Comparison of ENCODE assay signal across 18 cellular contexts in genomic region chr9:127291379-127291778, GRCh38.
"Had no signal": no experiment of that assay in that cellular context is flagged by ENCODE, and none has a peak within 500 bp of the region (broad histone marks: within the 10 kb centered on the region; RNA-seq: fewer than 3 reads in every experiment).

No MANE protein-coding gene starts in this region.

- H3K9ac ChIP-seq: parathyroid adenoma had no signal

- DNase-seq: effector CD4-positive, alpha-beta T cell; foreskin melanocyte; islet precursor cell; left lung; naive thymus-derived CD4-positive, alpha-beta T cell; nephron progenitor cell; sigmoid colon; stimulated activated CD4-positive, alpha-beta T cell treated with anti-CD3 and anti-CD28 coated beads, Interleukin-2, amount 100 ng/mL, for 24 hours; stimulated activated CD4-positive, alpha-beta T cell treated with anti-CD3 and anti-CD28 coated beads, Interleukin-4, amount 100 ng/mL, for 4 hours; stimulated activated naive B cell treated with anti-CD40 and anti-IgM and Interleukin-4, amounts not matched to agents 10 μg/mL and 1 μg/mL and 100 μg/mL, for 72 hours; stomach; trophoblast cell had no signal

- H3K4me3 ChIP-seq: coronary artery, left lung, lung, prostate gland, sigmoid colon, skin epidermis, stomach, thoracic aorta had no signal

- H3K36me3 ChIP-seq: prostate gland, sigmoid colon, thoracic aorta had no signal

- H3K4me1 ChIP-seq: left lung, sigmoid colon had no signal

- ATAC-seq: left lung; naive thymus-derived CD4-positive, alpha-beta T cell; stimulated activated naive B cell treated with anti-CD40 and anti-IgM and Interleukin-4, amounts not matched to agents 10 μg/mL and 1 μg/mL and 100 μg/mL, for 72 hours had no signal

- H3K9me3 ChIP-seq: left lung, prostate gland, stomach, thoracic aorta had no signal

- H3K27me3 ChIP-seq: left lung, sigmoid colon, stomach had no signal

- H3K27ac ChIP-seq: coronary artery, left lung, parathyroid adenoma, sigmoid colon, stomach had no signal

- H2AFZ ChIP-seq: parathyroid adenoma had no signal
